8 cellular contexts compared by ENCODE assay signal in genomic region chr12:6765048-6765633, GRCh38. TPM values are rescaled to one million over a fixed set of nuclear protein-coding genes. Genes with fewer than 3 reads are reported as not detected.
DNase-seq lines count a peak whose midpoint lies in the region; ATAC-seq and TF ChIP-seq lines count a peak whose summit lies in the region.

No MANE protein-coding gene starts in this region.

- no peaks in the 10 kb centered on the region for H3K9me3 ChIP-seq in neuron (ENCODE audit: low read length)

- ATAC-seq in GM21723 (IDR thresholded peaks at IDR 0.05; ENCODE audit: unreplicated experiment) (no peak), omental fat pad (ENCODE audit: low FRiP score) (no peak)

- TF ChIP-seq CTCF in GM12864 (IDR thresholded peaks at IDR 0.05; ENCODE audit: low read depth, low read length, missing control alignments) (no peak), omental fat pad (IDR thresholded peaks at IDR 0.05) (no peak)

- H2AFZ ChIP-seq in neuron (ENCODE audit: low read depth, low read length), result no peak overlapping the region

- H3K4me3 ChIP-seq in GM12864 (ENCODE audit: low read depth, low read length) (peak overlapping the region; percentile 66), neuron (ENCODE audit: low read length) (peak overlapping the region; percentile 61)

- no peaks in the 10 kb centered on the region for H3K27me3 ChIP-seq in neuron (ENCODE audit: insufficient read depth, low read length)

- no peak for DNase-seq in GM12864 (ENCODE audit: low read depth)
- peak; percentile 87 for DNase-seq in NCI-H69 (lab: John Stamatoyannopoulos, UW)
- peak; percentile 26 for DNase-seq in dermis blood vessel endothelial cell
- DNase-seq in omental fat pad (ENCODE audit: low spot score), result no peak
- DNase-seq in NK-92 (lab: John Stamatoyannopoulos, UW; ENCODE audit: unreplicated experiment), result no peak
- no peak for DNase-seq in SHP77 (lab: John Stamatoyannopoulos, UW)

- peaks cover 44% of the 10 kb centered on the region for H3K4me1 ChIP-seq in neuron (ENCODE audit: insufficient read depth, low read length)

- H3K36me3 ChIP-seq in neuron (ENCODE audit: insufficient read depth, low read length), result peaks cover 10% of the 10 kb centered on the region

RNA-seq across cellular contexts. Expression of gene PTMS, which starts 1.0 kb away (rescaled TPM):
- total RNA-seq in dermis blood vessel endothelial cell (65.5 and 130 TPM in 2 replicates), omental fat pad (100 to 1,000 TPM in 2 of 4 donors, 10 to 100 TPM in 2; 77.6 to 143 (median 113) TPM)

RNA-seq across cellular contexts. Expression of gene LAG3, which starts 7.2 kb away (rescaled TPM):
- total RNA-seq in dermis blood vessel endothelial cell (under 0.01 and 0.05 TPM in 2 replicates), omental fat pad (1 to 10 TPM in 2 of 4 donors, under 1 TPM in 2; 0.44 to 2.2 (median 0.92) TPM)

RNA-seq across cellular contexts. Expression of gene MLF2, which starts 12.2 kb away (rescaled TPM):
- total RNA-seq in dermis blood vessel endothelial cell (107 and 161 TPM in 2 replicates), omental fat pad (100 to 1,000 TPM; 127 to 150 (median 129) TPM)

RNA-seq across cellular contexts. Expression of gene CD4, which starts 24.2 kb away (rescaled TPM):
- total RNA-seq in dermis blood vessel endothelial cell (not detected in 2 replicates), omental fat pad (10 to 100 TPM; 19.7 to 26.5 (median 21.8) TPM)

RNA-seq across cellular contexts. Expression of gene COPS7A, which starts 41.3 kb away (rescaled TPM):
- 31.7 and 41.4 TPM in 2 replicates for total RNA-seq in dermis blood vessel endothelial cell
- total RNA-seq in omental fat pad, result 10 to 100 TPM; 51.2 to 64.0 (median 62.7) TPM

Comparison
In these comparisons a context has a peak if more than half of its experiments do, and no peak if none do; other contexts are left out.
1. DNase-seq: peak in NCI-H69 (single experiment) and dermis blood vessel endothelial cell (single experiment); none in GM12864 (single experiment), omental fat pad (single experiment), NK-92 (single experiment) and SHP77 (0 of 2).